ENCODE assay signal across 8 cellular contexts in genomic region chr4:184287697-184288255, GRCh38.
DNase-seq lines count a peak whose midpoint lies in the region; ATAC-seq and TF ChIP-seq lines count a peak whose summit lies in the region.

No MANE protein-coding gene starts in this region.

- intact Hi-C loops in ovary (cut with DNase I) = loop anchor here (2.0 to 10.0 kb wide), 9 partner anchors 23 to 360 kb away; partner anchors contain the start of genes IRF2 (in 2 of the 4), CASP3 (in 1 of the 4) and PRIMPOL (in 1 of the 4)

- H3K9me3 ChIP-seq in MG63 (no peaks in the 10 kb centered on the region), ovary (no peaks in the 10 kb centered on the region)

- H4K20me1 ChIP-seq in KMS-11 (ENCODE audit: insufficient read depth) = no peaks in the 10 kb centered on the region

- peaks cover 12% of the 10 kb centered on the region; the same call in 1 of the 2 replicates for H3K79me2 ChIP-seq in KMS-11 (ENCODE audit: insufficient read depth, low read depth)

- ATAC-seq in GM21526 (IDR thresholded peaks at IDR 0.05; ENCODE audit: low FRiP score, unreplicated experiment) (no peak), GM18517 (IDR thresholded peaks at IDR 0.05; ENCODE audit: unreplicated experiment) (no peak)

- H3K36me3 ChIP-seq in BJ (ENCODE audit: control insufficient read depth, insufficient read depth, low read length) (no peaks in the 10 kb centered on the region), KMS-11 (ENCODE audit: insufficient read depth) (no peaks in the 10 kb centered on the region), MG63 (no peaks in the 10 kb centered on the region), ovary (no peaks in the 10 kb centered on the region)

- DNase-seq in BJ (ENCODE audit: low read depth) (no peak), cardiac fibroblast (ENCODE audit: low read depth in 2 of 2) (peak; percentile 66 to 80), medulla oblongata (ENCODE audit: extremely low spot score) (peak; percentile 77), MG63 (no peak), ovary (no peak)

- CTCF ChIA-PET in BJ (lab: Yijun Ruan, JAX) = interaction anchor here (1.0 to 1.7 kb wide), 12 partner anchors 9 to 262 kb away, joined by 3 to 10 read pairs (median 5); no protein-coding TSS in a partner anchor

- POLR2A ChIA-PET in BJ (lab: Charles Lee) = interaction anchor here (0.6 kb wide), 2 partner anchors 314 to 381 kb away, joined by 3 to 4 read pairs; no protein-coding TSS in a partner anchor

- H3K4me3 ChIP-seq in BJ (ENCODE audit: low read depth, low read length) (no peak overlapping the region), KMS-11 (IDR thresholded peaks at IDR 0.05; ENCODE audit: insufficient read depth, low read depth, low read length) (no peak overlapping the region), cardiac fibroblast (replicated peaks in 1 of 2; ENCODE audit: low read depth in 2 of 2, low read length in 2 of 2) (no peak overlapping the region), MG63 (no peak overlapping the region), ovary (no peak overlapping the region)

- H2AFZ ChIP-seq in KMS-11 (ENCODE audit: low read depth) = peak overlapping the region; percentile 58; the same call in 1 of the 2 replicates

- 9 to 12% (median 9%) methylated on average over 5 of the region's 5 CpGs for WGBS in ovary, 3 donors

- TF ChIP-seq EP300 in ovary (IDR thresholded peaks at IDR 0.05) = no peak

- H3K27ac ChIP-seq in KMS-11 (peak overlapping the region; percentile 99), ovary (peak overlapping the region in 1 of 2 donors; percentile 57)

- TF ChIP-seq CTCF in BJ (IDR thresholded peaks at IDR 0.05; ENCODE audit: insufficient read depth, low read depth, low read length) = 0 out of 2 replicates have a peak, but pooled peaks have one; percentile 32
- TF ChIP-seq CTCF in KMS-11 (conservative IDR thresholded peaks at IDR 0.05; ENCODE audit: low read depth, low read length) = no peak
- TF ChIP-seq CTCF in cardiac fibroblast (IDR thresholded peaks at IDR 0.05; ENCODE audit: low read depth, low read length) = no peak
- TF ChIP-seq CTCF in ovary (IDR thresholded peaks at IDR 0.05) = peak in 1 of 3 donors; percentile 25

- no peaks in the 10 kb centered on the region for H3K27me3 ChIP-seq in BJ (ENCODE audit: control insufficient read depth, insufficient read depth, low read length)
- H3K27me3 ChIP-seq in KMS-11 (ENCODE audit: insufficient read depth, low read depth) = no peaks in the 10 kb centered on the region
- no peaks in the 10 kb centered on the region for H3K27me3 ChIP-seq in MG63
- no peaks in the 10 kb centered on the region for H3K27me3 ChIP-seq in ovary

- peak overlapping the region; percentile 93 for H3K4me2 ChIP-seq in KMS-11

- peak overlapping the region; percentile 65 for H3K9ac ChIP-seq in KMS-11

- no peak for TF ChIP-seq POLR2A in ovary (IDR thresholded peaks at IDR 0.05)

- peaks cover 81% of the 10 kb centered on the region for H3K4me1 ChIP-seq in KMS-11 (ENCODE audit: low read depth, poor library complexity, severe bottlenecking)
- peaks cover 8% of the 10 kb centered on the region for H3K4me1 ChIP-seq in ovary (ENCODE audit: insufficient read depth)

Comparison
In these comparisons a context has a peak if more than half of its experiments do, and no peak if none do; other contexts are left out.
1. DNase-seq: peak in cardiac fibroblast (2 of 2) and medulla oblongata (single experiment); none in BJ (single experiment), MG63 (single experiment) and ovary (0 of 5).